28 cellular contexts compared by ENCODE assay signal in the genomic region with DNA sequence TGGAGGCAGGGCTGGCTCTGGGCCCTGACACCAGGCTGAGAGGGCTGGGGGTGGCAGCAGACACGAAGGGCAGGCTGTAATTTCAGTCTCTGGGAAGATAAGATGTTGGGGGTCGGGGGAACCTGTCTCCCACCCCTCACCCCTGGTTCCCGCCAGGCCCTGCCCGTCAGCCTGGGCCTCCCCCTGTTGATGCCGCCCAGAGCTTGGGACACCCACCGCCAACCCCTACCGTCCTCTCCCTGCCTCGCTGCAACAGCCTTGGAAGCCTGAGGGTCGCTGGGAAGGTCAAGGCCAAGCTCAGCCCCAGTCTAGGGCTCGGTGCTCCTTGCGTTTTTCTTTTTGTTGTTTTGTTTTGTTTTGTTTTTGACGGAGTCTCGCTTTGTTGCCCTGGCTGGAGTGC. TPM values are rescaled to one million over a fixed set of nuclear protein-coding genes. Genes with fewer than 3 reads are reported as not detected.
"Had no signal": no experiment of that assay in that cellular context is flagged by ENCODE, and none has a peak within 500 bp of the region (broad histone marks: within the 10 kb centered on the region; RNA-seq: fewer than 3 reads in every experiment).

No MANE protein-coding gene starts in this region.

- H2AFZ ChIP-seq: parathyroid adenoma had no signal

- H3K9ac ChIP-seq: parathyroid adenoma had no signal

- H3K27me3 ChIP-seq: cardiac muscle cell had no signal

- H3K36me3 ChIP-seq: cardiac muscle cell, esophagus squamous epithelium, neutrophil, thoracic aorta, upper lobe of right lung had no signal

- H3K79me2 ChIP-seq: parathyroid adenoma had no signal

- H3K4me2 ChIP-seq: smooth muscle cell had no signal

- FAIRE-seq: endothelial cell of umbilical vein, kidney had no signal

- H3K4me3 ChIP-seq: body of pancreas, cardiac muscle cell, esophagus squamous epithelium, smooth muscle cell, thoracic aorta, upper lobe of right lung had no signal

- H3K9me3 ChIP-seq: body of pancreas, esophagus squamous epithelium, neutrophil, thoracic aorta, upper lobe of right lung had no signal

- ATAC-seq: activated CD4-positive, CD25-positive, alpha-beta regulatory T cell treated with anti-CD3 and anti-CD28 coated beads, Interleukin-2, amount 50 U/mL, for 24 hours; body of pancreas; effector memory CD8-positive, alpha-beta T cell; natural killer cell treated with Interleukin-12 subunit alpha and Interleukin-12 subunit beta and Interleukin-15 and Interleukin-18, amount 100 ng/mL, for 72 hours; T-cell had no signal

- H3K27ac ChIP-seq: body of pancreas, cardiac muscle cell, neutrophil, parathyroid adenoma, thoracic aorta, upper lobe of right lung, VCaP had no signal

- H3K4me1 ChIP-seq: parathyroid adenoma had no signal

- DNase-seq: activated CD4-positive, alpha-beta memory T cell treated with anti-CD3 and anti-CD28 coated beads, Interleukin-2, amount 10 ng/mL, durations not matched to agents 7 days and 5 days; activated CD4-positive, alpha-beta T cell treated with anti-CD3 and anti-CD28 coated beads, Interleukin-2, amount 10 ng/mL, durations not matched to agents 24 days and 14 days; activated gamma-delta T cell; activated naive CD4-positive, alpha-beta T cell treated with anti-CD3 and anti-CD28 coated beads, Interleukin-2, amount 50 U/mL, for 16 hours; body of pancreas; effector memory CD8-positive, alpha-beta T cell; esophagus squamous epithelium; mammary epithelial cell; midbrain; stimulated activated CD4-positive, alpha-beta T cell treated with anti-CD3 and anti-CD28 coated beads, Interleukin-2, amount 100 ng/mL, for 48 hours; stimulated activated CD8-positive, alpha-beta memory T cell treated with anti-CD3 and anti-CD28 coated beads, Interleukin-4, amount 100 ng/mL, for 48 hours; stimulated activated naive B cell treated with anti-CD40 and anti-IgM and Interleukin-4, amounts not matched to agents 10 μg/mL and 1 μg/mL and 100 μg/mL, for 72 hours; T-cell; upper lobe of right lung had no signal

RNA-seq across cellular contexts. Expression of a gene that starts 14.5 kb away (rescaled TPM):
- total RNA-seq: activated CD4-positive, alpha-beta memory T cell treated with anti-CD3 and anti-CD28 coated beads, Interleukin-2, amount 10 ng/mL, durations not matched to agents 7 days and 5 days; activated CD4-positive, alpha-beta T cell treated with anti-CD3 and anti-CD28 coated beads, Interleukin-2, amount 10 ng/mL, durations not matched to agents 24 days and 14 days; natural killer cell treated with Interleukin-12 subunit alpha and Interleukin-12 subunit beta and Interleukin-15 and Interleukin-18, amount 100 ng/mL, for 72 hours had no signal
- polyA plus RNA-seq: mammary epithelial cell had no signal

RNA-seq across cellular contexts. Expression of a gene that starts 27.7 kb away (rescaled TPM):
- total RNA-seq: activated CD4-positive, alpha-beta memory T cell treated with anti-CD3 and anti-CD28 coated beads, Interleukin-2, amount 10 ng/mL, durations not matched to agents 7 days and 5 days; activated CD4-positive, alpha-beta T cell treated with anti-CD3 and anti-CD28 coated beads, Interleukin-2, amount 10 ng/mL, durations not matched to agents 24 days and 14 days; endothelial cell of umbilical vein; natural killer cell treated with Interleukin-12 subunit alpha and Interleukin-12 subunit beta and Interleukin-15 and Interleukin-18, amount 100 ng/mL, for 72 hours; pulmonary artery endothelial cell had no signal
- polyA plus RNA-seq: cardiac muscle cell, endothelial cell of umbilical vein had no signal

RNA-seq across cellular contexts. Expression of a gene that starts 28.0 kb away (rescaled TPM):
- total RNA-seq: activated CD4-positive, alpha-beta memory T cell treated with anti-CD3 and anti-CD28 coated beads, Interleukin-2, amount 10 ng/mL, durations not matched to agents 7 days and 5 days; activated CD4-positive, alpha-beta T cell treated with anti-CD3 and anti-CD28 coated beads, Interleukin-2, amount 10 ng/mL, durations not matched to agents 24 days and 14 days; body of pancreas; cardiac muscle cell; chondrocyte; endothelial cell of umbilical vein; esophagus squamous epithelium; kidney; left lobe of liver; mammary epithelial cell; sciatic nerve; smooth muscle cell; thoracic aorta; upper lobe of right lung had no signal
- polyA plus RNA-seq: cardiac muscle cell, endothelial cell of umbilical vein, mammary epithelial cell, smooth muscle cell had no signal
